ENCODE assay signal across 8 cellular contexts in genomic region chr10:61993676-61994401, GRCh38.
DNase-seq lines count a peak whose midpoint lies in the region; ATAC-seq, FAIRE-seq and TF ChIP-seq lines count a peak whose summit lies in the region.

No MANE protein-coding gene starts in this region.

- H2AFZ ChIP-seq in OCI-LY7 (ENCODE audit: low read length) (peak overlapping the region; percentile 24; the same call in 1 of the 2 replicates), MM.1S (ENCODE audit: low read length) (no peak overlapping the region)

- H3K9me3 ChIP-seq in OCI-LY7 (ENCODE audit: low read length) (0 out of 2 replicates have a peak, but pooled peaks cover 4% of the 10 kb centered on the region), endodermal cell (ENCODE audit: control insufficient read depth, low read length) (no peaks in the 10 kb centered on the region), psoas muscle (no peaks in the 10 kb centered on the region), MM.1S (replicated peaks; ENCODE audit: insufficient read depth, low read length) (no peaks in the 10 kb centered on the region)

- H3F3A ChIP-seq in MM.1S (ENCODE audit: insufficient read depth, low read length): peaks cover 3% of the 10 kb centered on the region; the same call in 1 of the 2 replicates

- POLR2A ChIA-PET in OCI-LY7 (lab: Charles Lee): interaction anchor here (0.6 to 12.9 kb wide), 22 partner anchors 8 to 1269 kb away, joined by 3 to 222 read pairs (median 6); partner anchors contain the start of gene ARID5B

- DNase-seq in GM19239 (ENCODE audit: insufficient read length, low spot score) (no peak), OCI-LY7 (ENCODE audit: low spot score) (no peak), endodermal cell (no peak), psoas muscle (no peak), MM.1S (no peak), left lobe of liver (ENCODE audit: low spot score) (no peak)

- peak overlapping the region; percentile 68 for H3K4me2 ChIP-seq in OCI-LY7 (ENCODE audit: low read length)
- H3K4me2 ChIP-seq in MM.1S (ENCODE audit: low read depth, low read length): no peak overlapping the region

- H3K4me1 ChIP-seq in OCI-LY7 (ENCODE audit: insufficient read depth, low read length, poor library complexity, severe bottlenecking) (peaks cover 100% of the 10 kb centered on the region), endodermal cell (ENCODE audit: control insufficient read depth, insufficient read depth, low read length) (no peaks in the 10 kb centered on the region), psoas muscle (peaks cover 26% of the 10 kb centered on the region), MM.1S (ENCODE audit: low read length) (peaks cover 4% of the 10 kb centered on the region; the same call in 1 of the 2 replicates)

- H3K9ac ChIP-seq in endodermal cell (ENCODE audit: extremely low read depth, low read length, poor library complexity, severe bottlenecking): no peak overlapping the region
- H3K9ac ChIP-seq in MM.1S (ENCODE audit: low read length): no peak overlapping the region

- H3K27ac Mint-ChIP-seq in endodermal cell: no peak overlapping the region

- no peaks in the 10 kb centered on the region for H3K4me1 Mint-ChIP-seq in endodermal cell

- H3K36me3 Mint-ChIP-seq in endodermal cell (ENCODE audit: low read depth): no peaks in the 10 kb centered on the region

- no peak overlapping the region for H3K4me3 Mint-ChIP-seq in endodermal cell

- intact Hi-C loops in OCI-LY7 (cut with micrococcal nuclease; ENCODE audit: unreplicated experiment): no loop called here
- intact Hi-C loops in psoas muscle (cut with DNase I): loop anchor here (5.0 to 10.0 kb wide), 2 partner anchors 89 to 92 kb away; partner anchors contain the start of gene ARID5B (in 2 of the 2)

- CTCF ChIA-PET in OCI-LY7 (lab: Charles Lee; ENCODE audit: unreplicated experiment): interaction anchor here (1.0 kb wide), 1 partner anchor 91 kb away, joined by 3 read pairs; no protein-coding TSS in a partner anchor

- H3K36me3 ChIP-seq in OCI-LY7 (ENCODE audit: insufficient read depth, low read length) (peaks cover 32% of the 10 kb centered on the region), endodermal cell (ENCODE audit: control insufficient read depth, insufficient read depth, low read length) (no peaks in the 10 kb centered on the region), psoas muscle (ENCODE audit: insufficient read depth in 1 of 2, low read depth in 1 of 2) (no peaks in the 10 kb centered on the region), MM.1S (replicated peaks; ENCODE audit: insufficient read depth, low read length) (no peaks in the 10 kb centered on the region; the same call in 1 of the 2 replicates)

- no peaks in the 10 kb centered on the region for H3K27me3 Mint-ChIP-seq in endodermal cell (ENCODE audit: insufficient read depth)

- peak; percentile 51 for FAIRE-seq in GM19239 (lab: Jason Lieb, UNC)

- BruUV-seq in OCI-LY7 (replicated peaks; lab: Mats Ljungman, UMichigan): no TSS peak

- ATAC-seq in psoas muscle (no peak), HG03521 (IDR thresholded peaks at IDR 0.05; ENCODE audit: unreplicated experiment) (no peak), HG03108 (IDR thresholded peaks at IDR 0.05; ENCODE audit: unreplicated experiment) (no peak), left lobe of liver (no peak)

- H3K27ac ChIP-seq in OCI-LY7 (ENCODE audit: low read depth, low read length, poor library complexity, severe bottlenecking) (peak overlapping the region; percentile 80), endodermal cell (ENCODE audit: low read depth, low read length) (peak overlapping the region; percentile 52), psoas muscle (peak overlapping the region; percentile 69), MM.1S (ENCODE audit: low read length) (no peak overlapping the region)

- no peaks in the 10 kb centered on the region for H3K9me2 ChIP-seq in OCI-LY7 (ENCODE audit: insufficient read depth, low read length)
- no peaks in the 10 kb centered on the region for H3K9me2 ChIP-seq in MM.1S (replicated peaks; ENCODE audit: insufficient read depth, low read length)

- H3K79me2 ChIP-seq in OCI-LY7 (ENCODE audit: insufficient read depth, low read depth, low read length) (peaks cover 75% of the 10 kb centered on the region), MM.1S (ENCODE audit: low read length) (peaks cover 98% of the 10 kb centered on the region)

- H3K4me3 ChIP-seq in OCI-LY7 (ENCODE audit: low read depth, low read length, poor library complexity, severe bottlenecking): peak overlapping the region; percentile 58
- no peak overlapping the region for H3K4me3 ChIP-seq in endodermal cell (ENCODE audit: low read length)
- H3K4me3 ChIP-seq in psoas muscle: peak overlapping the region; percentile 46
- H3K4me3 ChIP-seq in MM.1S (ENCODE audit: low read length): no peak overlapping the region

- H4K20me1 ChIP-seq in OCI-LY7 (ENCODE audit: insufficient read depth, low read length) (no peaks in the 10 kb centered on the region), MM.1S (ENCODE audit: insufficient read depth, low read length) (no peaks in the 10 kb centered on the region)

- H3K27me3 ChIP-seq in endodermal cell (ENCODE audit: control insufficient read depth, insufficient read depth, low read length, poor library complexity, severe bottlenecking) (no peaks in the 10 kb centered on the region), psoas muscle (ENCODE audit: insufficient read depth in 3 of 3, low read length in 2 of 3) (no peaks in the 10 kb centered on the region), MM.1S (replicated peaks; ENCODE audit: insufficient read depth, low read length) (no peaks in the 10 kb centered on the region)

- 92 to 97% methylated on average over 4 to 7 of the region's 7 CpGs for WGBS in endodermal cell (ENCODE audit: insufficient coverage in 1 of 2, insufficient read length in 1 of 2), 2 experiments
- 49 to 52% (median 50%) methylated on average over 7 of the region's 7 CpGs for WGBS in psoas muscle, 3 donors

- no peak for TF ChIP-seq CTCF in OCI-LY7 (conservative IDR thresholded peaks at IDR 0.05; ENCODE audit: low read length)
- no peak for TF ChIP-seq CTCF in endodermal cell (conservative IDR thresholded peaks at IDR 0.05)
- TF ChIP-seq CTCF in psoas muscle (IDR thresholded peaks at IDR 0.05): no peak
- no peak for TF ChIP-seq CTCF in MM.1S (IDR thresholded peaks at IDR 0.05; ENCODE audit: low read length)

- H3K9me3 Mint-ChIP-seq in endodermal cell: no peaks in the 10 kb centered on the region

Comparison
In these comparisons a context has a peak if more than half of its experiments do, and no peak if none do; other contexts are left out.
1. H3K4me3 ChIP-seq: peak in OCI-LY7 (single experiment) and psoas muscle (single experiment); none in endodermal cell (single experiment) and MM.1S (single experiment).